ENCODE assay signal across 1 cellular context in the genomic region with DNA sequence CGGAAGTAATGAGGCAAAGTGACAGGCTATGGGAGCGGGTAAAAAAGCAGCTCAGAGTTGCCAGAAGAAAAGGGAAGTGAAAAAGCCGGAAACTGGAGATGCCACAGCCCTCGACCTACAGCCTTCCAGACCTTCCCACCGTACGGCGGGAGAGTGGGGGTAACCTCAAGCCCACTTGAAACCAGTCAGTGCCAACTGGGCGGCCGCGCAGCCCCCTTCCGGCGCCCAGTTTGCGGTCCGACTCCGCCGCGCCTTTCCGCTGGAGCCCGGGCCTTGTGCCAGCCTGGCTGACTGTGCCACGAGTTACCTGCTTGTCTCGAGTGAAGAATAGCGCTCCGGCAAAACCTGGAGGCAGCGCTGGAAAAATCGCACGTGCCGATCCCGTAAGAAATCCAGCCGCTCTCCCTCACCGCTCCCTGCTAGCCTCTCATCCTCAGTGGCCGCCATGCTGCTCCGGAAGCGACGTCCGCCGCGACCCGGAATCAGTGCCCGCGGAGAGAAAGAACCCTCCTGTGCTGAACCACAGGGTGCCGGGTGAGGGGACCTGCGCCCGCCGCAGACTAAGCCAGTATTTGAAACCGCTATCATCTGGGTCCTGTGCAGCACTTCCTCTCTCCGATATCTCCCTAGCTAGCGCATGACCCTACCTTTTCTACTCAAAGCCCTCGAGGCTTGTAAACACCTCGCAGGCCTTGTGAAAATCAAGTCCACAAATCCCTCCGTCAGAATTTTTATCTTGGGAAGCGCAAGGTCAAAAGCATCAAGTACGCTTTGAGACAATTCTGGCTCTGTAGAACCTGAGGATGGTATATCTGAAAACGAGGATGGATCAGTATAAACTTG.
A peak's percentile ranks its signal among the peaks of the same experiment; 100 is the strongest.
TF ChIP-seq lines count a peak whose summit lies in the region.

A gene (minus strand): TSS at position 473 of the 843 bp plus-strand sequence. CDS start 26 bp downstream, at position 447.

TF ChIP-seq in HepG2, 621 proteins besides CTCF, POLR2A, EP300 and RAD21 (continued from another document and continues in another):
- TF ChIP-seq, protein P1, sequence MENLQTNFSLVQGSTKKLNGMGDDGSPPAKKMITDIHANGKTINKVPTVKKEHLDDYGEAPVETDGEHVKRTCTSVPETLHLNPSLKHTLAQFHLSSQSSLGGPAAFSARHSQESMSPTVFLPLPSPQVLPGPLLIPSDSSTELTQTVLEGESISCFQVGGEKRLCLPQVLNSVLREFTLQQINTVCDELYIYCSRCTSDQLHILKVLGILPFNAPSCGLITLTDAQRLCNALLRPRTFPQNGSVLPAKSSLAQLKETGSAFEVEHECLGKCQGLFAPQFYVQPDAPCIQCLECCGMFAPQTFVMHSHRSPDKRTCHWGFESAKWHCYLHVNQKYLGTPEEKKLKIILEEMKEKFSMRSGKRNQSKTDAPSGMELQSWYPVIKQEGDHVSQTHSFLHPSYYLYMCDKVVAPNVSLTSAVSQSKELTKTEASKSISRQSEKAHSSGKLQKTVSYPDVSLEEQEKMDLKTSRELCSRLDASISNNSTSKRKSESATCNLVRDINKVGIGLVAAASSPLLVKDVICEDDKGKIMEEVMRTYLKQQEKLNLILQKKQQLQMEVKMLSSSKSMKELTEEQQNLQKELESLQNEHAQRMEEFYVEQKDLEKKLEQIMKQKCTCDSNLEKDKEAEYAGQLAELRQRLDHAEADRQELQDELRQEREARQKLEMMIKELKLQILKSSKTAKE (CRISPR knock-in tag; IDR thresholded peaks at IDR 0.05; ENCODE audit: borderline replicate concordance): no peak
- TF ChIP-seq KMT2B (CRISPR knock-in tag; IDR thresholded peaks at IDR 0.05) (peak; percentile 98), ZNF768 (CRISPR knock-in tag; IDR thresholded peaks at IDR 0.05) (peak; percentile 77), FLYWCH1 (CRISPR knock-in tag; IDR thresholded peaks at IDR 0.05) (no peak), GABPB1 (CRISPR knock-in tag; IDR thresholded peaks at IDR 0.05) (peak; percentile 100), SATB2 (CRISPR knock-in tag; IDR thresholded peaks at IDR 0.05) (0 out of 2 replicates have a peak, but pooled peaks have one; percentile 22), ZNF207 (IDR thresholded peaks at IDR 0.05; ENCODE audit: borderline replicate concordance) (no peak), HOXA5 (CRISPR knock-in tag; IDR thresholded peaks at IDR 0.05) (peak; percentile 78; the same call in 1 of the 2 replicates), ARID2 (CRISPR knock-in tag; IDR thresholded peaks at IDR 0.05; ENCODE audit: borderline replicate concordance) (no peak), GTF2F1 (IDR thresholded peaks at IDR 0.05; ENCODE audit: low read length) (no peak), ZNF773 (CRISPR knock-in tag; IDR thresholded peaks at IDR 0.05; ENCODE audit: borderline replicate concordance) (no peak), ZSCAN12 (CRISPR knock-in tag; IDR thresholded peaks at IDR 0.05) (no peak), PAWR (CRISPR knock-in tag; IDR thresholded peaks at IDR 0.05; ENCODE audit: borderline replicate concordance) (no peak), ZNF563 (CRISPR knock-in tag; IDR thresholded peaks at IDR 0.05) (peak; percentile 78), ARNT2 (CRISPR knock-in tag; IDR thresholded peaks at IDR 0.05; ENCODE audit: low read depth) (no peak), ZNF577 (CRISPR knock-in tag; IDR thresholded peaks at IDR 0.05; ENCODE audit: borderline replicate concordance, low read depth) (no peak), ZMAT3 (CRISPR knock-in tag; conservative IDR thresholded peaks at IDR 0.05) (no peak), TBX2 (CRISPR knock-in tag; IDR thresholded peaks at IDR 0.05; ENCODE audit: borderline replicate concordance) (peak; percentile 68), PRMT3 (CRISPR knock-in tag; IDR thresholded peaks at IDR 0.05; ENCODE audit: borderline replicate concordance, low read depth) (no peak), ZFX (CRISPR knock-in tag; IDR thresholded peaks at IDR 0.05; ENCODE audit: low read depth) (peak; percentile 82), ZNF263 (CRISPR knock-in tag; IDR thresholded peaks at IDR 0.05) (peak; percentile 62; the same call in 1 of the 2 replicates), ZNF572 (CRISPR knock-in tag; IDR thresholded peaks at IDR 0.05) (no peak), SAFB2 (CRISPR knock-in tag; IDR thresholded peaks at IDR 0.05; ENCODE audit: borderline replicate concordance, low read depth) (0 out of 2 replicates have a peak, but pooled peaks have one; percentile 68), SYNCRIP (IDR thresholded peaks at IDR 0.05; ENCODE audit: insufficient read depth, low read depth, low read length) (no peak), NONO (IDR thresholded peaks at IDR 0.05) (no peak), NONO (CRISPR knock-in tag; conservative IDR thresholded peaks at IDR 0.05) (peak; percentile 54; the same call in 1 of the 2 replicates), ELF4 (CRISPR knock-in tag; IDR thresholded peaks at IDR 0.05; ENCODE audit: borderline replicate concordance) (no peak; the same call in 1 of the 2 replicates), MEIS2 (CRISPR knock-in tag; IDR thresholded peaks at IDR 0.05) (peak; percentile 60; the same call in 1 of the 2 replicates), CAMTA2 (CRISPR knock-in tag; IDR thresholded peaks at IDR 0.05; ENCODE audit: borderline replicate concordance) (peak; percentile 63; the same call in 1 of the 2 replicates), U2AF1 (optimal IDR thresholded peaks at IDR 0.05; ENCODE audit: low read depth, low read length) (peak; percentile 76), ZNF367 (CRISPR knock-in tag; IDR thresholded peaks at IDR 0.05; ENCODE audit: borderline replicate concordance) (no peak), IKZF4 (CRISPR knock-in tag; IDR thresholded peaks at IDR 0.05; ENCODE audit: borderline replicate concordance, low read depth, not compliant biosample characterization) (peak; percentile 87), RFX1 (IDR thresholded peaks at IDR 0.05) (no peak)
- TF ChIP-seq, protein P2, sequence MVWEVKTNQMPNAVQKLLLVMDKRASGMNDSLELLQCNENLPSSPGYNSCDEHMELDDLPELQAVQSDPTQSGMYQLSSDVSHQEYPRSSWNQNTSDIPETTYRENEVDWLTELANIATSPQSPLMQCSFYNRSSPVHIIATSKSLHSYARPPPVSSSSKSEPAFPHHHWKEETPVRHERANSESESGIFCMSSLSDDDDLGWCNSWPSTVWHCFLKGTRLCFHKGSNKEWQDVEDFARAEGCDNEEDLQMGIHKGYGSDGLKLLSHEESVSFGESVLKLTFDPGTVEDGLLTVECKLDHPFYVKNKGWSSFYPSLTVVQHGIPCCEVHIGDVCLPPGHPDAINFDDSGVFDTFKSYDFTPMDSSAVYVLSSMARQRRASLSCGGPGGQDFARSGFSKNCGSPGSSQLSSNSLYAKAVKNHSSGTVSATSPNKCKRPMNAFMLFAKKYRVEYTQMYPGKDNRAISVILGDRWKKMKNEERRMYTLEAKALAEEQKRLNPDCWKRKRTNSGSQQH (CRISPR knock-in tag; IDR thresholded peaks at IDR 0.05; ENCODE audit: low read depth): no peak
- TF ChIP-seq, protein P3, sequence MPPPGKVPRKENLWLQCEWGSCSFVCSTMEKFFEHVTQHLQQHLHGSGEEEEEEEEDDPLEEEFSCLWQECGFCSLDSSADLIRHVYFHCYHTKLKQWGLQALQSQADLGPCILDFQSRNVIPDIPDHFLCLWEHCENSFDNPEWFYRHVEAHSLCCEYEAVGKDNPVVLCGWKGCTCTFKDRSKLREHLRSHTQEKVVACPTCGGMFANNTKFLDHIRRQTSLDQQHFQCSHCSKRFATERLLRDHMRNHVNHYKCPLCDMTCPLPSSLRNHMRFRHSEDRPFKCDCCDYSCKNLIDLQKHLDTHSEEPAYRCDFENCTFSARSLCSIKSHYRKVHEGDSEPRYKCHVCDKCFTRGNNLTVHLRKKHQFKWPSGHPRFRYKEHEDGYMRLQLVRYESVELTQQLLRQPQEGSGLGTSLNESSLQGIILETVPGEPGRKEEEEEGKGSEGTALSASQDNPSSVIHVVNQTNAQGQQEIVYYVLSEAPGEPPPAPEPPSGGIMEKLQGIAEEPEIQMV (CRISPR knock-in tag; IDR thresholded peaks at IDR 0.05; ENCODE audit: low read depth): no peak; the same call in 1 of the 2 replicates
- TF ChIP-seq, protein P4, sequence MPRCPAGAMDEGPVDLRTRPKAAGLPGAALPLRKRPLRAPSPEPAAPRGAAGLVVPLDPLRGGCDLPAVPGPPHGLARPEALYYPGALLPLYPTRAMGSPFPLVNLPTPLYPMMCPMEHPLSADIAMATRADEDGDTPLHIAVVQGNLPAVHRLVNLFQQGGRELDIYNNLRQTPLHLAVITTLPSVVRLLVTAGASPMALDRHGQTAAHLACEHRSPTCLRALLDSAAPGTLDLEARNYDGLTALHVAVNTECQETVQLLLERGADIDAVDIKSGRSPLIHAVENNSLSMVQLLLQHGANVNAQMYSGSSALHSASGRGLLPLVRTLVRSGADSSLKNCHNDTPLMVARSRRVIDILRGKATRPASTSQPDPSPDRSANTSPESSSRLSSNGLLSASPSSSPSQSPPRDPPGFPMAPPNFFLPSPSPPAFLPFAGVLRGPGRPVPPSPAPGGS (CRISPR knock-in tag; IDR thresholded peaks at IDR 0.05): peak; percentile 65; the same call in 1 of the 2 replicates
- TF ChIP-seq, protein P5, sequence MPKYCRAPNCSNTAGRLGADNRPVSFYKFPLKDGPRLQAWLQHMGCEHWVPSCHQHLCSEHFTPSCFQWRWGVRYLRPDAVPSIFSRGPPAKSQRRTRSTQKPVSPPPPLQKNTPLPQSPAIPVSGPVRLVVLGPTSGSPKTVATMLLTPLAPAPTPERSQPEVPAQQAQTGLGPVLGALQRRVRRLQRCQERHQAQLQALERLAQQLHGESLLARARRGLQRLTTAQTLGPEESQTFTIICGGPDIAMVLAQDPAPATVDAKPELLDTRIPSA (CRISPR knock-in tag; IDR thresholded peaks at IDR 0.05; ENCODE audit: borderline replicate concordance): no peak
- TF ChIP-seq, protein P6, sequence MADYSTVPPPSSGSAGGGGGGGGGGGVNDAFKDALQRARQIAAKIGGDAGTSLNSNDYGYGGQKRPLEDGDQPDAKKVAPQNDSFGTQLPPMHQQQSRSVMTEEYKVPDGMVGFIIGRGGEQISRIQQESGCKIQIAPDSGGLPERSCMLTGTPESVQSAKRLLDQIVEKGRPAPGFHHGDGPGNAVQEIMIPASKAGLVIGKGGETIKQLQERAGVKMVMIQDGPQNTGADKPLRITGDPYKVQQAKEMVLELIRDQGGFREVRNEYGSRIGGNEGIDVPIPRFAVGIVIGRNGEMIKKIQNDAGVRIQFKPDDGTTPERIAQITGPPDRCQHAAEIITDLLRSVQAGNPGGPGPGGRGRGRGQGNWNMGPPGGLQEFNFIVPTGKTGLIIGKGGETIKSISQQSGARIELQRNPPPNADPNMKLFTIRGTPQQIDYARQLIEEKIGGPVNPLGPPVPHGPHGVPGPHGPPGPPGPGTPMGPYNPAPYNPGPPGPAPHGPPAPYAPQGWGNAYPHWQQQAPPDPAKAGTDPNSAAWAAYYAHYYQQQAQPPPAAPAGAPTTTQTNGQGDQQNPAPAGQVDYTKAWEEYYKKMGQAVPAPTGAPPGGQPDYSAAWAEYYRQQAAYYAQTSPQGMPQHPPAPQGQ (CRISPR knock-in tag; IDR thresholded peaks at IDR 0.05; ENCODE audit: borderline replicate concordance): no peak
- TF ChIP-seq, protein P7, sequence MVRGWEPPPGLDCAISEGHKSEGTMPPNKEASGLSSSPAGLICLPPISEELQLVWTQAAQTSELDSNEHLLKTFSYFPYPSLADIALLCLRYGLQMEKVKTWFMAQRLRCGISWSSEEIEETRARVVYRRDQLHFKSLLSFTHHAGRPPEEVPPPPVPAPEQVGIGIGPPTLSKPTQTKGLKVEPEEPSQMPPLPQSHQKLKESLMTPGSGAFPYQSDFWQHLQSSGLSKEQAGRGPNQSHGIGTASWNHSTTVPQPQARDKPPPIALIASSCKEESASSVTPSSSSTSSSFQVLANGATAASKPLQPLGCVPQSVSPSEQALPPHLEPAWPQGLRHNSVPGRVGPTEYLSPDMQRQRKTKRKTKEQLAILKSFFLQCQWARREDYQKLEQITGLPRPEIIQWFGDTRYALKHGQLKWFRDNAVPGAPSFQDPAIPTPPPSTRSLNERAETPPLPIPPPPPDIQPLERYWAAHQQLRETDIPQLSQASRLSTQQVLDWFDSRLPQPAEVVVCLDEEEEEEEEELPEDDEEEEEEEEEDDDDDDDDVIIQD (CRISPR knock-in tag; IDR thresholded peaks at IDR 0.05; ENCODE audit: low read depth): 0 out of 2 replicates have a peak, but pooled peaks have one; percentile 61
- TF ChIP-seq, protein P8, sequence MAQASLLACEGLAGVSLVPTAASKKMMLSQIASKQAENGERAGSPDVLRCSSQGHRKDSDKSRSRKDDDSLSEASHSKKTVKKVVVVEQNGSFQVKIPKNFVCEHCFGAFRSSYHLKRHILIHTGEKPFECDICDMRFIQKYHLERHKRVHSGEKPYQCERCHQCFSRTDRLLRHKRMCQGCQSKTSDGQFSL (CRISPR knock-in tag; IDR thresholded peaks at IDR 0.05): peak; percentile 28; the same call in 1 of the 2 replicates
- TF ChIP-seq, protein P9, sequence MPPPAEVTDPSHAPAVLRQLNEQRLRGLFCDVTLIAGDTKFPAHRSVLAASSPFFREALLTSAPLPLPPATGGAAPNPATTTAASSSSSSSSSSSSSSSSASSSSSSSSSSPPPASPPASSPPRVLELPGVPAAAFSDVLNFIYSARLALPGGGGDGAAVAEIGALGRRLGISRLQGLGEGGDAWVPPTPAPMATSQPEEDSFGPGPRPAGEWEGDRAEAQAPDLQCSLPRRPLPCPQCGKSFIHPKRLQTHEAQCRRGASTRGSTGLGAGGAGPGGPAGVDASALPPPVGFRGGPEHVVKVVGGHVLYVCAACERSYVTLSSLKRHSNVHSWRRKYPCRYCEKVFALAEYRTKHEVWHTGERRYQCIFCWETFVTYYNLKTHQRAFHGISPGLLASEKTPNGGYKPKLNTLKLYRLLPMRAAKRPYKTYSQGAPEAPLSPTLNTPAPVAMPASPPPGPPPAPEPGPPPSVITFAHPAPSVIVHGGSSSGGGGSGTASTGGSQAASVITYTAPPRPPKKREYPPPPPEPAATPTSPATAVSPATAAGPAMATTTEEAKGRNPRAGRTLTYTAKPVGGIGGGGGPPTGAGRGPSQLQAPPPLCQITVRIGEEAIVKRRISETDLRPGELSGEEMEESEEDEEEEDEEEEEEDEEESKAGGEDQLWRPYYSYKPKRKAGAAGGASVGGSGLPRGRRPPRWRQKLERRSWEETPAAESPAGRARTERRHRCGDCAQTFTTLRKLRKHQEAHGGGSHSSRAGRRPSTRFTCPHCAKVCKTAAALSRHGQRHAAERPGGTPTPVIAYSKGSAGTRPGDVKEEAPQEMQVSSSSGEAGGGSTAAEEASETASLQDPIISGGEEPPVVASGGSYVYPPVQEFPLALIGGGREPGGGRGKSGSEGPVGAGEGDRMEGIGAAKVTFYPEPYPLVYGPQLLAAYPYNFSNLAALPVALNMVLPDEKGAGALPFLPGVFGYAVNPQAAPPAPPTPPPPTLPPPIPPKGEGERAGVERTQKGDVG (CRISPR knock-in tag; IDR thresholded peaks at IDR 0.05; ENCODE audit: borderline replicate concordance): peak; percentile 35; the same call in 1 of the 2 replicates
- TF ChIP-seq, protein P10, sequence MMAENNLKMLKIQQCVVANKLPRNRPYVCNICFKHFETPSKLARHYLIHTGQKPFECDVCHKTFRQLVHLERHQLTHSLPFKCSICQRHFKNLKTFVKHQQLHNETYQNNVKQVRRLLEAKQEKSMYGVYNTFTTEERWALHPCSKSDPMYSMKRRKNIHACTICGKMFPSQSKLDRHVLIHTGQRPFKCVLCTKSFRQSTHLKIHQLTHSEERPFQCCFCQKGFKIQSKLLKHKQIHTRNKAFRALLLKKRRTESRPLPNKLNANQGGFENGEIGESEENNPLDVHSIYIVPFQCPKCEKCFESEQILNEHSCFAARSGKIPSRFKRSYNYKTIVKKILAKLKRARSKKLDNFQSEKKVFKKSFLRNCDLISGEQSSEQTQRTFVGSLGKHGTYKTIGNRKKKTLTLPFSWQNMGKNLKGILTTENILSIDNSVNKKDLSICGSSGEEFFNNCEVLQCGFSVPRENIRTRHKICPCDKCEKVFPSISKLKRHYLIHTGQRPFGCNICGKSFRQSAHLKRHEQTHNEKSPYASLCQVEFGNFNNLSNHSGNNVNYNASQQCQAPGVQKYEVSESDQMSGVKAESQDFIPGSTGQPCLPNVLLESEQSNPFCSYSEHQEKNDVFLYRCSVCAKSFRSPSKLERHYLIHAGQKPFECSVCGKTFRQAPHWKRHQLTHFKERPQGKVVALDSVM (CRISPR knock-in tag; IDR thresholded peaks at IDR 0.05): no peak
